ENCODE assay signal across 1 cellular context in the genomic region with DNA sequence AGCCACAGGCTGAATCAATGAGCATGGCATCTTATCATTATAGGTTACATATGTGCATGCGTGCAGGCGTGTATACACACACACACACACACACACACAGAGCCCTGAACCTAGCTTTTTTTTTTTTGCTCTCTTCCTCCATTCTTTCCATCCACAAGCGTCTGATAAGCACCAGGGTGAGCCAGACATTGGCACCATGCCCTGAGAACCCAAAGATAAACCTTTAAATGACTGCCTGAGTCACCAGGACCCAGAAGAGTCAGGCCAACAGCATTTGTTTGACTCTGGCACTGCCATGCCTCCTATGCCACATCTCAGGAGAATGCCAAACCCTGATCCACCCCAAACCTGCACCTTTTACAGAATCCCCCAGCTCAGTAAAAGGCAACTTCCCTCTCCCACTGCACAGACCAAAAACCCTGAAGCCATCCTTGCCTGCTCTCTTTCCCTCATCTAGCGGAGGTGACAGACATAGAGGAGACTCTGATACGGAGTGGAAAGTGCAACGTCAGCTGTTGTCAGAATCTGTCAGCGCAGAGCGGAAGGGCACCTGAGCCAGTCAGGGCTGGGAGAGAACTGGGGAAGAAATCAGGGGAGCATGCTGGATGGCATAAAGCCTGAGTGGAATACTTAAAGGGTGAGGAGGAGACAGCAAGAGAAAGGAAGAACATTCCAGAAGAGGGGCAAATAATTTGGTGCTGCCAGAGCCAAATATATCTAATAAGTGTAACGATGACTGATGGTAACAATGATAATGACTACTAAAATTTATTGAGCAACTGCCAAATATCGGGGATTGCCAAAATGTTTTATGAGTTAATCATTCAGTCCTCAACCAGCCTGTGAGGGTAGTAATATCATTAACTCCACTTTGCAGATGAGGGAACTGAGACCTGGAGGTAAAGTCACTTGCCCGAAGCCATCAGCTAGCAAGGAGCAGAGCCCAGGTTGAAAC.
TF ChIP-seq lines count a peak whose summit lies in the region.

No MANE protein-coding gene starts in this region.

TF ChIP-seq in HCT116, 20 proteins besides CTCF, POLR2A, EP300 and RAD21 (continued from another document):
- peak; percentile 34; the same call in 1 of the 2 replicates for TF ChIP-seq SP1 (IDR thresholded peaks at IDR 0.05; ENCODE audit: low read depth)
